ENCODE assay signal across 17 cellular contexts in genomic region chr12:70271025-70271424, GRCh38. TPM values are rescaled to one million over a fixed set of nuclear protein-coding genes. Genes with fewer than 3 reads are reported as not detected.
DNase-seq lines count a peak whose midpoint lies in the region; ATAC-seq, FAIRE-seq and TF ChIP-seq lines count a peak whose summit lies in the region.
"Had no signal": no experiment of that assay in that cellular context is flagged by ENCODE, and none has a peak within 500 bp of the region (broad histone marks: within the 10 kb centered on the region; RNA-seq: fewer than 3 reads in every experiment).

No MANE protein-coding gene starts in this region.

- no peak overlapping the region for H3K27ac Mint-ChIP-seq in astrocyte (ENCODE audit: unreplicated experiment)
- no peak overlapping the region for H3K27ac Mint-ChIP-seq in activated T-cell treated with anti-CD3 and anti-CD28 coated beads, Interleukin-2, amount 50 U/mL, for 72 hours
- H3K27ac Mint-ChIP-seq: activated B cell treated with CpG ODN at 0.5 μM for 24 hours; T-helper 1 cell treated with Interleukin-12 subunit alpha and Interleukin-12 subunit beta and Interleukin-4 antibody, amounts not matched to agents 30 μg/mL and 1 μg/mL, for 36 hours had no signal

- no peak overlapping the region for H3K9ac ChIP-seq in astrocyte (ENCODE audit: low read length)

- CTCF ChIA-PET in A549 (lab: Yijun Ruan, JAX) (interaction anchor here (1.0 kb wide), 1 partner anchor 367 kb away, joined by 3 read pairs; no protein-coding TSS in a partner anchor), HEK293T (lab: Yijun Ruan, JAX) (interaction anchor here (0.6 kb wide), 1 partner anchor 8 kb away, joined by 3 read pairs; no protein-coding TSS in a partner anchor)

- H3K9me3 ChIP-seq in A549, result no peaks in the 10 kb centered on the region
- H3K9me3 ChIP-seq in astrocyte (ENCODE audit: insufficient read depth, low read depth, low read length), result no peaks in the 10 kb centered on the region
- H3K9me3 ChIP-seq in right lobe of liver, result no peaks in the 10 kb centered on the region
- no peaks in the 10 kb centered on the region for H3K9me3 ChIP-seq in adrenal gland (replicated peaks in 1 of 3)

- FAIRE-seq in A549 (lab: Jason Lieb, UNC), result no peak
- no peak for FAIRE-seq in astrocyte (lab: Jason Lieb, UNC)

- H3K4me1 ChIP-seq in A549 (peaks cover 39% of the 10 kb centered on the region), astrocyte (ENCODE audit: insufficient read depth, low read length) (no peaks in the 10 kb centered on the region), right lobe of liver (peaks cover 0 to 34% (median 10%) of the 10 kb centered on the region in 4 donors), adrenal gland (replicated peaks in 1 of 2) (peaks cover 0 to 39% of the 10 kb centered on the region in 2 donors)

- TF ChIP-seq CTCF in A549 (IDR thresholded peaks at IDR 0.05) (no peak), astrocyte (IDR thresholded peaks at IDR 0.05; ENCODE audit: insufficient read depth, low read depth, low read length) (no peak), right lobe of liver (IDR thresholded peaks at IDR 0.05) (no peak), adrenal gland (IDR thresholded peaks at IDR 0.05) (no peak)

- H3K4me1 Mint-ChIP-seq in astrocyte (ENCODE audit: low read depth, unreplicated experiment), result peaks cover 11% of the 10 kb centered on the region
- H3K4me1 Mint-ChIP-seq in activated T-cell treated with anti-CD3 and anti-CD28 coated beads, Interleukin-2, amount 50 U/mL, for 72 hours (ENCODE audit: low read depth), result peaks cover 63% of the 10 kb centered on the region

- ATAC-seq in A549, result peak; percentile 43 to 72; a peak in 3 of 6 replicates
- ATAC-seq in right lobe of liver, result peak; percentile 80 to 93 (median 85)
- ATAC-seq in activated T-cell treated with anti-CD3 and anti-CD28 coated beads, Interleukin-2, amount 50 U/mL, for 72 hours (replicated peaks in 1 of 2), result no peak
- no peak for ATAC-seq in GM21737 (IDR thresholded peaks at IDR 0.05; ENCODE audit: unreplicated experiment)

- H3K36me3 Mint-ChIP-seq in astrocyte (ENCODE audit: low read depth, unreplicated experiment), result no peaks in the 10 kb centered on the region
- peaks cover 8 to 17% of the 10 kb centered on the region in 2 donors for H3K36me3 Mint-ChIP-seq in activated T-cell treated with anti-CD3 and anti-CD28 coated beads, Interleukin-2, amount 50 U/mL, for 72 hours (ENCODE audit: insufficient read depth in 2 of 2)

- H3K79me2 ChIP-seq in astrocyte (ENCODE audit: insufficient read depth, low read length), result peaks cover 100% of the 10 kb centered on the region

- no peak overlapping the region for H3K4me3 ChIP-seq in A549
- H3K4me3 ChIP-seq in astrocyte (ENCODE audit: insufficient read depth, low read depth, low read length), result no peak overlapping the region
- H3K4me3 ChIP-seq in right lobe of liver, result no peak overlapping the region
- no peak overlapping the region for H3K4me3 ChIP-seq in adrenal gland
- H3K4me3 ChIP-seq: MG63 had no signal

- H3K4me3 Mint-ChIP-seq in astrocyte (ENCODE audit: unreplicated experiment), result no peak overlapping the region
- H3K4me3 Mint-ChIP-seq in activated T-cell treated with anti-CD3 and anti-CD28 coated beads, Interleukin-2, amount 50 U/mL, for 72 hours, result no peak overlapping the region
- H3K4me3 Mint-ChIP-seq: activated B cell treated with CpG ODN at 0.5 μM for 24 hours; T-helper 1 cell treated with Interleukin-12 subunit alpha and Interleukin-12 subunit beta and Interleukin-4 antibody, amounts not matched to agents 30 μg/mL and 1 μg/mL, for 36 hours had no signal

- peaks cover 95% of the 10 kb centered on the region for H4K20me1 ChIP-seq in astrocyte (ENCODE audit: insufficient read depth, low read length)

- H3K27ac ChIP-seq in A549 (peak overlapping the region in 1 of 2 experiments; percentile 22; a peak in 1 of 6 replicates), astrocyte (ENCODE audit: low read depth, low read length) (no peak overlapping the region), right lobe of liver (peak overlapping the region in 1 of 3 donors; percentile 61), adrenal gland (no peak overlapping the region)

- H3K27me3 ChIP-seq in astrocyte (ENCODE audit: insufficient read depth, low read length), result no peaks in the 10 kb centered on the region
- H3K27me3 ChIP-seq in right lobe of liver, result no peaks in the 10 kb centered on the region
- H3K27me3 ChIP-seq in adrenal gland, result no peaks in the 10 kb centered on the region
- H3K27me3 ChIP-seq: MG63 had no signal

- POLR2A ChIA-PET in A549 (lab: Yijun Ruan, JAX) (interaction anchor here (0.6 to 0.7 kb wide), 2 partner anchors 87 to 347 kb away, joined by 4 read pairs; no protein-coding TSS in a partner anchor), HEK293T (lab: Yijun Ruan, JAX) (no interaction called here)

- TF ChIP-seq POLR2A in A549 (IDR thresholded peaks at IDR 0.05; ENCODE audit: low read length), result no peak
- TF ChIP-seq POLR2A in right lobe of liver (IDR thresholded peaks at IDR 0.05), result no peak
- no peak for TF ChIP-seq POLR2A in adrenal gland (IDR thresholded peaks at IDR 0.05)

- TF ChIP-seq EP300 in A549 (IDR thresholded peaks at IDR 0.05), result no peak

- H2AFZ ChIP-seq in astrocyte (ENCODE audit: low read depth, low read length), result no peak overlapping the region

- no peak for TF ChIP-seq RAD21 in A549 (conservative IDR thresholded peaks at IDR 0.05 in 1 of 2, IDR thresholded peaks at IDR 0.05 in 1 of 2)

- H3K4me2 ChIP-seq in A549 (peak overlapping the region; percentile 63), astrocyte (ENCODE audit: low read length) (no peak overlapping the region)

- DNase-seq in A549 (ENCODE audit: low read depth in 1 of 2, low spot score in 1 of 2) (peak in 1 of 2 experiments; percentile 11), HEK293T (ENCODE audit: extremely low spot score) (peak; percentile 11), astrocyte (ENCODE audit: low read depth) (peak; percentile 16), right lobe of liver (no peak), adrenal gland (no peak), cerebellar cortex (ENCODE audit: low spot score) (no peak)
- no peak for DNase-seq in activated T-cell treated with anti-CD3 and anti-CD28 coated beads, Interleukin-2, amount 50 U/mL, for 72 hours
- DNase-seq: activated B cell treated with CpG ODN at 0.5 μM for 24 hours; activated CD8-positive, alpha-beta memory T cell treated with anti-CD3 and anti-CD28 coated beads for 24 hours; anterior cingulate cortex; COR-L47; cortex of kidney; erythroblast; HCEC 1CT; MG63 had no signal

- H3K9me3 Mint-ChIP-seq in astrocyte (ENCODE audit: unreplicated experiment), result no peaks in the 10 kb centered on the region
- peaks cover 3 to 6% of the 10 kb centered on the region in 2 donors for H3K9me3 Mint-ChIP-seq in activated T-cell treated with anti-CD3 and anti-CD28 coated beads, Interleukin-2, amount 50 U/mL, for 72 hours
- H3K9me3 Mint-ChIP-seq: activated B cell treated with CpG ODN at 0.5 μM for 24 hours; T-helper 1 cell treated with Interleukin-12 subunit alpha and Interleukin-12 subunit beta and Interleukin-4 antibody, amounts not matched to agents 30 μg/mL and 1 μg/mL, for 36 hours had no signal

- H3K36me3 ChIP-seq in astrocyte (ENCODE audit: insufficient read depth, low read length), result no peaks in the 10 kb centered on the region
- no peaks in the 10 kb centered on the region for H3K36me3 ChIP-seq in right lobe of liver
- H3K36me3 ChIP-seq in adrenal gland (replicated peaks in 1 of 2), result no peaks in the 10 kb centered on the region

- intact Hi-C loops in right lobe of liver (cut with DNase I), result no loop called here
- intact Hi-C loops in adrenal gland (cut with DNase I), result no loop called here

- no peaks in the 10 kb centered on the region for H3K27me3 Mint-ChIP-seq in astrocyte (ENCODE audit: low read depth, unreplicated experiment)
- H3K27me3 Mint-ChIP-seq in activated T-cell treated with anti-CD3 and anti-CD28 coated beads, Interleukin-2, amount 50 U/mL, for 72 hours (ENCODE audit: low read depth), result no peaks in the 10 kb centered on the region
- H3K27me3 Mint-ChIP-seq: activated B cell treated with CpG ODN at 0.5 μM for 24 hours had no signal

TF ChIP-seq in A549, 52 proteins besides CTCF, POLR2A, EP300 and RAD21 (continues in another document):
- no peak for TF ChIP-seq SREBF2 (IDR thresholded peaks at IDR 0.05)
- no peak for TF ChIP-seq ATOH8 (CRISPR knock-in tag; IDR thresholded peaks at IDR 0.05; ENCODE audit: low read depth)
- no peak for TF ChIP-seq EHMT2 (IDR thresholded peaks at IDR 0.05; ENCODE audit: low read depth)
- TF ChIP-seq CHD4 (IDR thresholded peaks at IDR 0.05; ENCODE audit: borderline replicate concordance), result no peak
- TF ChIP-seq RFX5 (IDR thresholded peaks at IDR 0.05), result no peak
- no peak for TF ChIP-seq NR3C1 (IDR thresholded peaks at IDR 0.05)

TF ChIP-seq in HEK293T, 16 proteins besides CTCF, POLR2A, EP300 and RAD21:
- TF ChIP-seq FOXK2 (IDR thresholded peaks at IDR 0.05) (no peak), CTBP1 (IDR thresholded peaks at IDR 0.05; ENCODE audit: borderline replicate concordance) (no peak), L3MBTL2 (conservative IDR thresholded peaks at IDR 0.05) (no peak), ZNF384 (IDR thresholded peaks at IDR 0.05) (peak; percentile 94), ELF4 (IDR thresholded peaks at IDR 0.05) (no peak), PKNOX1 (IDR thresholded peaks at IDR 0.05) (peak; percentile 93), FOXM1 (IDR thresholded peaks at IDR 0.05; ENCODE audit: borderline replicate concordance) (no peak)

RNA-seq across cellular contexts. Expression of gene CNOT2, which starts 27.8 kb away (rescaled TPM):
- polyA plus RNA-seq in A549 (2011; rRNA removed) (99.1 and 105 TPM in 2 replicates), A549 (2017; fragmentation: RNase III; extraction: RNeasy Plus Mini Kit Qiagen cat#74134 plus additional on column Dnase treatment) (87.2 to 90.6 TPM (median 87.7 TPM) in 3 replicates), adrenal gland (10 to 100 TPM; 33.4 to 60.2 (median 44.3) TPM)
- 41.5 and 41.7 TPM in 2 replicates for polyA plus RNA-seq in A549 (2012; cell fraction: cytosol; rRNA removed)
- polyA plus RNA-seq in A549 (2012; cell fraction: nucleus; rRNA removed), result 25.6 and 37.8 TPM in 2 replicates
- 155 and 175 TPM in 2 replicates for polyA minus RNA-seq in A549 (2011; rRNA and poly(A)+ RNA removed)
- total RNA-seq in astrocyte (63.3 and 67.2 TPM in 2 replicates), right lobe of liver (10 to 100 TPM; 24.6 to 65.9 (median 35.4) TPM), adrenal gland (100 to 1,000 TPM in 2 of 8 donors, 10 to 100 TPM in 6; 39.9 to 127 (median 61.7) TPM)
- 10 to 100 TPM; 62.8 to 65.6 TPM for total RNA-seq in activated T-cell treated with anti-CD3 and anti-CD28 coated beads, Interleukin-2, amount 50 U/mL, for 72 hours

Comparison
In these comparisons a context has a peak if more than half of its experiments do, and no peak if none do; other contexts are left out.
1. ATAC-seq: peak in A549 (2 of 2) and right lobe of liver (4 of 4); none in activated T-cell treated with anti-CD3 and anti-CD28 coated beads, Interleukin-2, amount 50 U/mL, for 72 hours (0 of 2) and GM21737 (single experiment).
2. DNase-seq: peak in HEK293T (single experiment) and astrocyte (single experiment); none in right lobe of liver (0 of 3), adrenal gland (0 of 7), activated T-cell treated with anti-CD3 and anti-CD28 coated beads, Interleukin-2, amount 50 U/mL, for 72 hours (0 of 2) and cerebellar cortex (single experiment).